ENCODE assay signal across 8 cellular contexts in the genomic region with DNA sequence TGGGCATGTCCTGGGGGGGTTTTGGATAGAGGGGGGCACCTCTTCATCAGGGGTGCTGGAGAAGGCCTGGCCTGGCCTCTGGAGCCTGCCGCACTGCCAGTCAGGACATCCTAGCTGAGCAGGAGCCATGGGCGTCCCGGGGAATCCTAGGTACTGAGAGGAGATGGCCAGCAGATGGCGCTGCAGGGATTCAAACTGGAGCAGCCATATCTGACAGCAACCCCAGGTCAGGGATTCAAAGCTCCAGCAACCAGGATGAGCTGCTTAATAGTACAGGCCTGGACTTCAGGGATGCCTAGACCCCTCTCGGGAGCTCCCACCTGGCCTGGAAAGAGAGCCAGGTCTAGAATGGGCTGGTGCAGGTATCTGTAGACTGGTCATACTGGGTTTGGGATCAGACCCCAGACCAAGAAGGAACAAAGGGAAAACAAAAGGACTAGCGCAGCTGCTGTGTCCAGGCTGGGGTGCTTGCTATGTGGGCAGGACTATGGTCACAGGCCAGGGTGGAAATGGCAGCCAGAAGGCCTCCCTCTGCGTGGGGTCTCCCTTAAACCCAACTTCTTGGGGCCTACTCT.
DNase-seq lines count a peak whose midpoint lies in the region; ATAC-seq, FAIRE-seq and TF ChIP-seq lines count a peak whose summit lies in the region.

No MANE protein-coding gene starts in this region.

- CTCF ChIA-PET in A549 (lab: Yijun Ruan, JAX) (interaction anchor here (1.0 to 1.7 kb wide), 5 partner anchors 12 to 1149 kb away, joined by 3 to 4 read pairs (median 3); no protein-coding TSS in a partner anchor), GM10248 (lab: Yijun Ruan, JAX) (interaction anchor here (1.3 to 1.4 kb wide), 2 partner anchors 8 to 20 kb away, joined by 3 to 4 read pairs; no protein-coding TSS in a partner anchor)

- POLR2A ChIA-PET in A549 (lab: Yijun Ruan, JAX) (no interaction called here), GM10248 (lab: Yijun Ruan, JAX) (interaction anchor here (0.5 kb wide), 1 partner anchor 1503 kb away, joined by 3 read pairs; no protein-coding TSS in a partner anchor)

- TF ChIP-seq EP300 in A549 (IDR thresholded peaks at IDR 0.05): no peak

- WGBS in A549 (ENCODE audit: missing lambda C conversion rate): 2% methylated on average over 7 of the region's 7 CpGs
- WGBS in iPS DF 6.9 (ENCODE audit: insufficient coverage, insufficient read length): no CpG with 5 or more reads among the region's 7 CpGs

- no peak for FAIRE-seq in A549 (lab: Jason Lieb, UNC)

- H3K4me2 ChIP-seq in A549: no peak overlapping the region

- no peak overlapping the region for H3K4me3 ChIP-seq in A549
- H3K4me3 ChIP-seq in iPS DF 6.9 (ENCODE audit: low read length): no peak overlapping the region

- ATAC-seq in A549 (peak; percentile 54 to 93; a peak in 4 of 6 replicates), HG03521 (IDR thresholded peaks at IDR 0.05; ENCODE audit: unreplicated experiment) (no peak)

- TF ChIP-seq RAD21 in A549 (conservative IDR thresholded peaks at IDR 0.05 in 1 of 2, IDR thresholded peaks at IDR 0.05 in 1 of 2): peak; percentile 40 to 59; a peak in 3 of 5 replicates

- no peaks in the 10 kb centered on the region for H3K4me1 ChIP-seq in A549
- H3K4me1 ChIP-seq in iPS DF 6.9 (ENCODE audit: control insufficient read depth, insufficient read depth, low read length): no peaks in the 10 kb centered on the region

- no peaks in the 10 kb centered on the region for H3K36me3 ChIP-seq in iPS DF 6.9 (ENCODE audit: control insufficient read depth, insufficient read depth, low read length)

- H3K9me3 ChIP-seq in A549 (no peaks in the 10 kb centered on the region), iPS DF 6.9 (ENCODE audit: control insufficient read depth, insufficient read depth, low read length) (peaks cover 7% of the 10 kb centered on the region)

- no peak overlapping the region for H3K27ac ChIP-seq in A549
- no peak overlapping the region for H3K27ac ChIP-seq in iPS DF 6.9 (ENCODE audit: low read length)

- peak; percentile 25 to 63 for DNase-seq in A549 (ENCODE audit: low read depth in 1 of 2, low spot score in 1 of 2)
- DNase-seq in GM10248 (ENCODE audit: extremely low spot score): peak; percentile 13
- peak; percentile 59 for DNase-seq in NCI-H1694 treated with DMSO at 0.1 percent for 48 hours (lab: John Stamatoyannopoulos, UW)
- peak; percentile 38 to 54 for DNase-seq in activated CD4-positive, alpha-beta T cell treated with anti-CD3 and anti-CD28 coated beads, Interleukin-2, amount 50 U/mL, for 48 hours
- peak; percentile 27 for DNase-seq in iPS DF 6.9 (ENCODE audit: low read depth, low spot score)
- peak; percentile 51 for DNase-seq in stimulated activated CD4-positive, alpha-beta T cell treated with anti-CD3 and anti-CD28 coated beads, Interleukin-15, amount 100 ng/mL, for 24 hours
- DNase-seq in amniotic stem cell (lab: John Stamatoyannopoulos, UW): no peak

- peak; percentile 34; the same call in 2 of the 3 replicates for TF ChIP-seq CTCF in A549 (IDR thresholded peaks at IDR 0.05)
- peak; percentile 46 for TF ChIP-seq CTCF in GM10248 (IDR thresholded peaks at IDR 0.05; ENCODE audit: control extremely low read depth, extremely low read depth, low read depth, missing control alignments)

- H3K27me3 ChIP-seq in iPS DF 6.9 (ENCODE audit: control insufficient read depth, insufficient read depth, low read length): no peaks in the 10 kb centered on the region

- TF ChIP-seq POLR2A in A549 (IDR thresholded peaks at IDR 0.05; ENCODE audit: low read length): no peak

TF ChIP-seq in A549, 52 proteins besides CTCF, POLR2A, EP300 and RAD21:
- TF ChIP-seq CBX2 (IDR thresholded peaks at IDR 0.05; ENCODE audit: borderline replicate concordance, low read depth) (no peak), CHD4 (IDR thresholded peaks at IDR 0.05; ENCODE audit: borderline replicate concordance) (no peak), SMC3 (IDR thresholded peaks at IDR 0.05) (peak; percentile 31; the same call in 1 of the 3 replicates)
- TF ChIP-seq, protein P1, sequence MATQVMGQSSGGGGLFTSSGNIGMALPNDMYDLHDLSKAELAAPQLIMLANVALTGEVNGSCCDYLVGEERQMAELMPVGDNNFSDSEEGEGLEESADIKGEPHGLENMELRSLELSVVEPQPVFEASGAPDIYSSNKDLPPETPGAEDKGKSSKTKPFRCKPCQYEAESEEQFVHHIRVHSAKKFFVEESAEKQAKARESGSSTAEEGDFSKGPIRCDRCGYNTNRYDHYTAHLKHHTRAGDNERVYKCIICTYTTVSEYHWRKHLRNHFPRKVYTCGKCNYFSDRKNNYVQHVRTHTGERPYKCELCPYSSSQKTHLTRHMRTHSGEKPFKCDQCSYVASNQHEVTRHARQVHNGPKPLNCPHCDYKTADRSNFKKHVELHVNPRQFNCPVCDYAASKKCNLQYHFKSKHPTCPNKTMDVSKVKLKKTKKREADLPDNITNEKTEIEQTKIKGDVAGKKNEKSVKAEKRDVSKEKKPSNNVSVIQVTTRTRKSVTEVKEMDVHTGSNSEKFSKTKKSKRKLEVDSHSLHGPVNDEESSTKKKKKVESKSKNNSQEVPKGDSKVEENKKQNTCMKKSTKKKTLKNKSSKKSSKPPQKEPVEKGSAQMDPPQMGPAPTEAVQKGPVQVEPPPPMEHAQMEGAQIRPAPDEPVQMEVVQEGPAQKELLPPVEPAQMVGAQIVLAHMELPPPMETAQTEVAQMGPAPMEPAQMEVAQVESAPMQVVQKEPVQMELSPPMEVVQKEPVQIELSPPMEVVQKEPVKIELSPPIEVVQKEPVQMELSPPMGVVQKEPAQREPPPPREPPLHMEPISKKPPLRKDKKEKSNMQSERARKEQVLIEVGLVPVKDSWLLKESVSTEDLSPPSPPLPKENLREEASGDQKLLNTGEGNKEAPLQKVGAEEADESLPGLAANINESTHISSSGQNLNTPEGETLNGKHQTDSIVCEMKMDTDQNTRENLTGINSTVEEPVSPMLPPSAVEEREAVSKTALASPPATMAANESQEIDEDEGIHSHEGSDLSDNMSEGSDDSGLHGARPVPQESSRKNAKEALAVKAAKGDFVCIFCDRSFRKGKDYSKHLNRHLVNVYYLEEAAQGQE (IDR thresholded peaks at IDR 0.05): no peak
